2 cellular contexts compared by ENCODE assay signal in the genomic region with DNA sequence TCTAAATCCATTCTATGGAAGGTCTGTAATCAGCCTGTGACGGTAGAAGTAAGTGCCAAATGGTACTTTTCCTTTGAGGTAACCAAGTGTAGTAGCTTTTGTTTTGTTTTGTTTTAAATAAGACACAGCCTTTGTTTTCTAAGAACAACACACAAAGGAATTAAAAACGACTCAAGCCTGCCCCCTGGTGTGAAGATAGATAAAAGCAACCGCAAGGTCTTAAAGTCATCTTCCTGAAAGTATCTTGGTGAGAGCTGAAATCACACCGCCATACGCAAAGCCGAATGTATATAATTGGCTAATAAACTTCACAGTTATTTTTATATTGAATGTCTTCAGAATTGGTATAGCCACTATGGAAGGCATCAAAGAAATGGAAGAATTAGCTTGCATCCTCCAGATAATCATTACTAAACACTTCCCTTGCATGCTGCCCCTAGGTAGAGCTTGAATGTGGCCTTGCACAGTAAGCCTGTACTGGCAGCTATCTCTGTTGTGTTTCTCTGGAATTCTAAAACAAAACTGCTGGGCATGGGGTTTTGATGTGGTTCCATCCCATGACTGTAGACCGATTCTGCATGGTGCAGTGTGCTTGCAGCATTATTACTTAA.
A peak's percentile ranks its signal among the peaks of the same experiment; 100 is the strongest.
TF ChIP-seq lines count a peak whose summit lies in the region.

No MANE protein-coding gene starts in this region.

TF ChIP-seq in SK-N-SH, 30 proteins besides CTCF, POLR2A, EP300 and RAD21:
- TF ChIP-seq, protein P1, sequence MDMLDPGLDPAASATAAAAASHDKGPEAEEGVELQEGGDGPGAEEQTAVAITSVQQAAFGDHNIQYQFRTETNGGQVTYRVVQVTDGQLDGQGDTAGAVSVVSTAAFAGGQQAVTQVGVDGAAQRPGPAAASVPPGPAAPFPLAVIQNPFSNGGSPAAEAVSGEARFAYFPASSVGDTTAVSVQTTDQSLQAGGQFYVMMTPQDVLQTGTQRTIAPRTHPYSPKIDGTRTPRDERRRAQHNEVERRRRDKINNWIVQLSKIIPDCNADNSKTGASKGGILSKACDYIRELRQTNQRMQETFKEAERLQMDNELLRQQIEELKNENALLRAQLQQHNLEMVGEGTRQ (IDR thresholded peaks at IDR 0.05; ENCODE audit: borderline replicate concordance, low read depth, low read length): no peak
- peak; percentile 83 for TF ChIP-seq SMC3 (IDR thresholded peaks at IDR 0.05; ENCODE audit: low read depth, low read length)
- 0 out of 2 replicates have a peak, but pooled peaks have one; percentile 23 for TF ChIP-seq NRF1 (IDR thresholded peaks at IDR 0.05; ENCODE audit: low read depth, low read length)
- no peak for TF ChIP-seq REST (IDR thresholded peaks at IDR 0.05; ENCODE audit: low read depth, low read length)
- TF ChIP-seq FOXJ3 (CRISPR knock-in tag; IDR thresholded peaks at IDR 0.05): no peak

TF ChIP-seq in H1, 55 proteins besides CTCF, POLR2A, EP300 and RAD21:
- TF ChIP-seq, protein P2, sequence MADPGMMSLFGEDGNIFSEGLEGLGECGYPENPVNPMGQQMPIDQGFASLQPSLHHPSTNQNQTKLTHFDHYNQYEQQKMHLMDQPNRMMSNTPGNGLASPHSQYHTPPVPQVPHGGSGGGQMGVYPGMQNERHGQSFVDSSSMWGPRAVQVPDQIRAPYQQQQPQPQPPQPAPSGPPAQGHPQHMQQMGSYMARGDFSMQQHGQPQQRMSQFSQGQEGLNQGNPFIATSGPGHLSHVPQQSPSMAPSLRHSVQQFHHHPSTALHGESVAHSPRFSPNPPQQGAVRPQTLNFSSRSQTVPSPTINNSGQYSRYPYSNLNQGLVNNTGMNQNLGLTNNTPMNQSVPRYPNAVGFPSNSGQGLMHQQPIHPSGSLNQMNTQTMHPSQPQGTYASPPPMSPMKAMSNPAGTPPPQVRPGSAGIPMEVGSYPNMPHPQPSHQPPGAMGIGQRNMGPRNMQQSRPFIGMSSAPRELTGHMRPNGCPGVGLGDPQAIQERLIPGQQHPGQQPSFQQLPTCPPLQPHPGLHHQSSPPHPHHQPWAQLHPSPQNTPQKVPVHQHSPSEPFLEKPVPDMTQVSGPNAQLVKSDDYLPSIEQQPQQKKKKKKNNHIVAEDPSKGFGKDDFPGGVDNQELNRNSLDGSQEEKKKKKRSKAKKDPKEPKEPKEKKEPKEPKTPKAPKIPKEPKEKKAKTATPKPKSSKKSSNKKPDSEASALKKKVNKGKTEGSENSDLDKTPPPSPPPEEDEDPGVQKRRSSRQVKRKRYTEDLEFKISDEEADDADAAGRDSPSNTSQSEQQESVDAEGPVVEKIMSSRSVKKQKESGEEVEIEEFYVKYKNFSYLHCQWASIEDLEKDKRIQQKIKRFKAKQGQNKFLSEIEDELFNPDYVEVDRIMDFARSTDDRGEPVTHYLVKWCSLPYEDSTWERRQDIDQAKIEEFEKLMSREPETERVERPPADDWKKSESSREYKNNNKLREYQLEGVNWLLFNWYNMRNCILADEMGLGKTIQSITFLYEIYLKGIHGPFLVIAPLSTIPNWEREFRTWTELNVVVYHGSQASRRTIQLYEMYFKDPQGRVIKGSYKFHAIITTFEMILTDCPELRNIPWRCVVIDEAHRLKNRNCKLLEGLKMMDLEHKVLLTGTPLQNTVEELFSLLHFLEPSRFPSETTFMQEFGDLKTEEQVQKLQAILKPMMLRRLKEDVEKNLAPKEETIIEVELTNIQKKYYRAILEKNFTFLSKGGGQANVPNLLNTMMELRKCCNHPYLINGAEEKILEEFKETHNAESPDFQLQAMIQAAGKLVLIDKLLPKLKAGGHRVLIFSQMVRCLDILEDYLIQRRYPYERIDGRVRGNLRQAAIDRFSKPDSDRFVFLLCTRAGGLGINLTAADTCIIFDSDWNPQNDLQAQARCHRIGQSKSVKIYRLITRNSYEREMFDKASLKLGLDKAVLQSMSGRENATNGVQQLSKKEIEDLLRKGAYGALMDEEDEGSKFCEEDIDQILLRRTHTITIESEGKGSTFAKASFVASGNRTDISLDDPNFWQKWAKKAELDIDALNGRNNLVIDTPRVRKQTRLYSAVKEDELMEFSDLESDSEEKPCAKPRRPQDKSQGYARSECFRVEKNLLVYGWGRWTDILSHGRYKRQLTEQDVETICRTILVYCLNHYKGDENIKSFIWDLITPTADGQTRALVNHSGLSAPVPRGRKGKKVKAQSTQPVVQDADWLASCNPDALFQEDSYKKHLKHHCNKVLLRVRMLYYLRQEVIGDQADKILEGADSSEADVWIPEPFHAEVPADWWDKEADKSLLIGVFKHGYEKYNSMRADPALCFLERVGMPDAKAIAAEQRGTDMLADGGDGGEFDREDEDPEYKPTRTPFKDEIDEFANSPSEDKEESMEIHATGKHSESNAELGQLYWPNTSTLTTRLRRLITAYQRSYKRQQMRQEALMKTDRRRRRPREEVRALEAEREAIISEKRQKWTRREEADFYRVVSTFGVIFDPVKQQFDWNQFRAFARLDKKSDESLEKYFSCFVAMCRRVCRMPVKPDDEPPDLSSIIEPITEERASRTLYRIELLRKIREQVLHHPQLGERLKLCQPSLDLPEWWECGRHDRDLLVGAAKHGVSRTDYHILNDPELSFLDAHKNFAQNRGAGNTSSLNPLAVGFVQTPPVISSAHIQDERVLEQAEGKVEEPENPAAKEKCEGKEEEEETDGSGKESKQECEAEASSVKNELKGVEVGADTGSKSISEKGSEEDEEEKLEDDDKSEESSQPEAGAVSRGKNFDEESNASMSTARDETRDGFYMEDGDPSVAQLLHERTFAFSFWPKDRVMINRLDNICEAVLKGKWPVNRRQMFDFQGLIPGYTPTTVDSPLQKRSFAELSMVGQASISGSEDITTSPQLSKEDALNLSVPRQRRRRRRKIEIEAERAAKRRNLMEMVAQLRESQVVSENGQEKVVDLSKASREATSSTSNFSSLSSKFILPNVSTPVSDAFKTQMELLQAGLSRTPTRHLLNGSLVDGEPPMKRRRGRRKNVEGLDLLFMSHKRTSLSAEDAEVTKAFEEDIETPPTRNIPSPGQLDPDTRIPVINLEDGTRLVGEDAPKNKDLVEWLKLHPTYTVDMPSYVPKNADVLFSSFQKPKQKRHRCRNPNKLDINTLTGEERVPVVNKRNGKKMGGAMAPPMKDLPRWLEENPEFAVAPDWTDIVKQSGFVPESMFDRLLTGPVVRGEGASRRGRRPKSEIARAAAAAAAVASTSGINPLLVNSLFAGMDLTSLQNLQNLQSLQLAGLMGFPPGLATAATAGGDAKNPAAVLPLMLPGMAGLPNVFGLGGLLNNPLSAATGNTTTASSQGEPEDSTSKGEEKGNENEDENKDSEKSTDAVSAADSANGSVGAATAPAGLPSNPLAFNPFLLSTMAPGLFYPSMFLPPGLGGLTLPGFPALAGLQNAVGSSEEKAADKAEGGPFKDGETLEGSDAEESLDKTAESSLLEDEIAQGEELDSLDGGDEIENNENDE (IDR thresholded peaks at IDR 0.05; ENCODE audit: insufficient replicate concordance, low read length): peak; percentile 45
- TF ChIP-seq SRF (IDR thresholded peaks at IDR 0.05; ENCODE audit: low read depth, low read length): no peak
